In the genomic region with DNA sequence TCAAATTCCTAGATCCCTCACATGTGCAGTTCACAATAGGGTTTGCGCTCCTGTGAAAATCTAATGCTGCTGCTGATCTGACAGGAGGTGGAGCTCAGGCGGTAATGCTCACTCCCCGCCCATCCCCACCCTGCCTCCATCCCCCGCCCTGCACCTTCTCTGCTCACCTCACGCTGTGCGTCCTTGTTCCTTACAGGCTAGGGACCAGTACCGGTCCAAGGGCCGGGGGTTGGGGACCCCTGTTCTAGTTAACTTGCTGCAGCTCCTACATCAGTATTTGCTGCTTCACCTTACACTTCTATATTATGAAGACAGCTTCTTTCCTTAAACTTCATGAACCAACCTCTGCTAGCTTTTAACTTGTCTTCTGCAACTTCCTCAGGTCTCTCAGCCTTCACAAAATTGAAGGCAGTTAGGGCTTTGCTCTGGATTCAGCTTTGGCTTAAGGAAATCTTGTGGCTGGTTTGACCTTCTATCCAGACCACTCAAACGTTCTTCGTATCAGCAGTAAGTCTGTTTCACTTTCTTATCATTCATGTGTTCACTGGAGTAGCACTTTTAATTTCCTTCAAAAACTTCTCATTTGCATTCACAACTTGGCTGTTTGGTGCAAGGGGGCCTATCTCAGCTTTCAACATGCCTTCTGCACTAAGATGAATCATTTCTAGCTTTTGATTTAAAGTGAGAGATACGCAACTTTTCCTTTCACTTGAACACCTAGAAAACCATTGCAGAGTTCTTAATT, we compare ENCODE assay signal across 8 cellular contexts. TPM values are rescaled to one million over a fixed set of nuclear protein-coding genes. Genes with fewer than 3 reads are reported as not detected.
DNase-seq lines count a peak whose midpoint lies in the region; ATAC-seq and TF ChIP-seq lines count a peak whose summit lies in the region.

No MANE protein-coding gene starts in this region.

- H3K36me3 ChIP-seq in aorta (ENCODE audit: control insufficient read depth in 1 of 2, insufficient read depth in 2 of 2, low read length in 1 of 2) = no peaks in the 10 kb centered on the region

- WGBS in aorta, 2 donors = 1 to 2% methylated on average over 11 of the region's 11 CpGs

- H3K27ac Mint-ChIP-seq in HFFc6 (no peak overlapping the region; the same call in 1 of the 2 replicates), progenitor cell of endocrine pancreas (peak overlapping the region; percentile 98)
- H3K27ac Mint-ChIP-seq in activated T-helper 2 cell treated with anti-CD3 and anti-CD28 coated beads, Interferon-gamma antibody, Interleukin-2, Interleukin-4, amounts not matched to agents 10 μg/mL and 5 μg/mL and 100 μg/mL, durations not matched to agents 14 hours and 24 hours and 36 hours = peak overlapping the region; percentile 90

- H3K9me3 Mint-ChIP-seq in HFFc6 = no peaks in the 10 kb centered on the region
- H3K9me3 Mint-ChIP-seq in activated T-helper 2 cell treated with anti-CD3 and anti-CD28 coated beads, Interferon-gamma antibody, Interleukin-2, Interleukin-4, amounts not matched to agents 10 μg/mL and 5 μg/mL and 100 μg/mL, durations not matched to agents 14 hours and 24 hours and 36 hours = no peaks in the 10 kb centered on the region
- H3K9me3 Mint-ChIP-seq in progenitor cell of endocrine pancreas (ENCODE audit: low read depth) = no peaks in the 10 kb centered on the region

- intact Hi-C loops in activated T-helper 2 cell treated with anti-CD3 and anti-CD28 coated beads, Interferon-gamma antibody, Interleukin-2, Interleukin-4, amounts not matched to agents 10 μg/mL and 5 μg/mL and 100 μg/mL, durations not matched to agents 14 hours and 24 hours and 36 hours (cut with micrococcal nuclease) = loop anchor here (1.0 to 10.0 kb wide), 6 partner anchors 38 to 926 kb away; partner anchors contain the start of genes CPEB3, FGFBP3, MARCHF5 and RPP30
- intact Hi-C loops in head of caudate nucleus (cut with DNase I) = loop anchor here (5.0 to 10.0 kb wide), 3 partner anchors 111 to 162 kb away; partner anchors contain the start of genes BTAF1, FGFBP3 and PPP1R3C
- intact Hi-C loops in aorta (cut with DNase I) = no loop called here

- no peaks in the 10 kb centered on the region for H3K9me3 ChIP-seq in aorta (ENCODE audit: control insufficient read depth, low read length)

- H3K4me1 Mint-ChIP-seq in HFFc6 (ENCODE audit: low read depth) (peaks cover 36% of the 10 kb centered on the region), progenitor cell of endocrine pancreas (ENCODE audit: low read depth) (peaks cover 34% of the 10 kb centered on the region)
- peaks cover 47% of the 10 kb centered on the region for H3K4me1 Mint-ChIP-seq in activated T-helper 2 cell treated with anti-CD3 and anti-CD28 coated beads, Interferon-gamma antibody, Interleukin-2, Interleukin-4, amounts not matched to agents 10 μg/mL and 5 μg/mL and 100 μg/mL, durations not matched to agents 14 hours and 24 hours and 36 hours (ENCODE audit: low read depth)

- ATAC-seq in aorta (ENCODE audit: low FRiP score) = no peak

- TF ChIP-seq CTCF in HFFc6 (IDR thresholded peaks at IDR 0.05) = no peak
- TF ChIP-seq CTCF in progenitor cell of endocrine pancreas (IDR thresholded peaks at IDR 0.05; ENCODE audit: unreplicated experiment) = no peak

- H3K4me1 ChIP-seq in aorta (ENCODE audit: control insufficient read depth in 1 of 2, insufficient read depth in 2 of 2, low read length in 2 of 2) = no peaks in the 10 kb centered on the region

- H3K4me3 Mint-ChIP-seq in HFFc6 = peak overlapping the region; percentile 91
- H3K4me3 Mint-ChIP-seq in activated T-helper 2 cell treated with anti-CD3 and anti-CD28 coated beads, Interferon-gamma antibody, Interleukin-2, Interleukin-4, amounts not matched to agents 10 μg/mL and 5 μg/mL and 100 μg/mL, durations not matched to agents 14 hours and 24 hours and 36 hours (ENCODE audit: low read depth) = peak overlapping the region; percentile 88
- peak overlapping the region; percentile 96 for H3K4me3 Mint-ChIP-seq in progenitor cell of endocrine pancreas (ENCODE audit: low read depth)

- H3K27ac ChIP-seq in aorta (ENCODE audit: low read depth in 1 of 2, low read length in 2 of 2) = peak overlapping the region in 1 of 2 donors; percentile 87

- H3K36me3 Mint-ChIP-seq in HFFc6 (ENCODE audit: low read depth) (peaks cover 16% of the 10 kb centered on the region), progenitor cell of endocrine pancreas (ENCODE audit: insufficient read depth) (peaks cover 2% of the 10 kb centered on the region)
- peaks cover 21% of the 10 kb centered on the region for H3K36me3 Mint-ChIP-seq in activated T-helper 2 cell treated with anti-CD3 and anti-CD28 coated beads, Interferon-gamma antibody, Interleukin-2, Interleukin-4, amounts not matched to agents 10 μg/mL and 5 μg/mL and 100 μg/mL, durations not matched to agents 14 hours and 24 hours and 36 hours (ENCODE audit: low read depth)

- DNase-seq in HFFc6 = no peak
- peak; percentile 6 for DNase-seq in NOMO-1 treated with dmso at 0.1 percent for 144 hours (lab: John Stamatoyannopoulos, UW; ENCODE audit: unreplicated experiment)
- peak; percentile 36 for DNase-seq in activated T-helper 2 cell treated with anti-CD3 and anti-CD28 coated beads, Interferon-gamma antibody, Interleukin-2, Interleukin-4, amounts not matched to agents 10 μg/mL and 5 μg/mL and 100 μg/mL, durations not matched to agents 14 hours and 24 hours and 36 hours (ENCODE audit: low spot score)
- DNase-seq in head of caudate nucleus = peak in 29 of 42 donors; percentile 3 to 63 (median 23)
- DNase-seq in progenitor cell of endocrine pancreas (ENCODE audit: low spot score, unreplicated experiment) = no peak
- DNase-seq in aorta = no peak
- DNase-seq in dedifferentiated amniotic fluid mesenchymal stem cell (ENCODE audit: extremely low spot score) = no peak

- H3K27me3 Mint-ChIP-seq in HFFc6 (ENCODE audit: insufficient read depth) (peaks cover 3% of the 10 kb centered on the region; the same call in 1 of the 2 replicates), progenitor cell of endocrine pancreas (no peaks in the 10 kb centered on the region)
- peaks cover 3% of the 10 kb centered on the region for H3K27me3 Mint-ChIP-seq in activated T-helper 2 cell treated with anti-CD3 and anti-CD28 coated beads, Interferon-gamma antibody, Interleukin-2, Interleukin-4, amounts not matched to agents 10 μg/mL and 5 μg/mL and 100 μg/mL, durations not matched to agents 14 hours and 24 hours and 36 hours (ENCODE audit: low read depth)

- H3K4me3 ChIP-seq in GM08714 (ENCODE audit: low read length) (peak overlapping the region; percentile 80), aorta (ENCODE audit: low read length in 2 of 2) (peak overlapping the region; percentile 35 to 84)

- no peaks in the 10 kb centered on the region for H3K27me3 ChIP-seq in aorta (ENCODE audit: control insufficient read depth in 1 of 2, insufficient read depth in 2 of 2, low read length in 1 of 2)

RNA-seq across cellular contexts. Expression of gene TNKS2, which starts 1.7 kb away (rescaled TPM):
- total RNA-seq in HFFc6 (2021; fragmentation: NEBNext Ultra II Directional; extraction: Animal tissue kit (Norgen Biotek cat#: 25700)) = 10 to 100 TPM; 31.2 to 36.3 (median 34.7) TPM
- 27.2 and 28.1 TPM in 2 replicates for total RNA-seq in activated T-helper 2 cell treated with anti-CD3 and anti-CD28 coated beads, Interferon-gamma antibody, Interleukin-2, Interleukin-4, amounts not matched to agents 10 μg/mL and 5 μg/mL and 100 μg/mL, durations not matched to agents 14 hours and 24 hours and 36 hours
- total RNA-seq in progenitor cell of endocrine pancreas = 52.8 and 53.2 TPM in 2 replicates
- total RNA-seq in aorta = 10 to 100 TPM; 38.2 to 43.2 TPM
- 10 to 100 TPM in 1 of 2 donors, 1 to 10 TPM in 1; 9.8 to 16.7 TPM for polyA plus RNA-seq in aorta

Comparison
In these comparisons a context has a peak if more than half of its experiments do, and no peak if none do; other contexts are left out.
1. DNase-seq: peak in NOMO-1 treated with dmso at 0.1 percent for 144 hours (single experiment), activated T-helper 2 cell treated with anti-CD3 and anti-CD28 coated beads, Interferon-gamma antibody, Interleukin-2, Interleukin-4, amounts not matched to agents 10 μg/mL and 5 μg/mL and 100 μg/mL, durations not matched to agents 14 hours and 24 hours and 36 hours (single experiment) and head of caudate nucleus (29 of 42); none in HFFc6 (single experiment), progenitor cell of endocrine pancreas (single experiment), aorta (0 of 2) and dedifferentiated amniotic fluid mesenchymal stem cell (single experiment).
2. intact Hi-C loops: an anchor here in activated T-helper 2 cell treated with anti-CD3 and anti-CD28 coated beads, Interferon-gamma antibody, Interleukin-2, Interleukin-4, amounts not matched to agents 10 μg/mL and 5 μg/mL and 100 μg/mL, durations not matched to agents 14 hours and 24 hours and 36 hours (1.0 to 10.0 kb wide) and head of caudate nucleus (5.0 to 10.0 kb wide); none called in aorta.
3. Peak in every context shown above with its lines, with median percentiles within 50 percentile points of each other: H3K4me3 Mint-ChIP-seq.